24 cellular contexts compared by ENCODE assay signal in the genomic region with DNA sequence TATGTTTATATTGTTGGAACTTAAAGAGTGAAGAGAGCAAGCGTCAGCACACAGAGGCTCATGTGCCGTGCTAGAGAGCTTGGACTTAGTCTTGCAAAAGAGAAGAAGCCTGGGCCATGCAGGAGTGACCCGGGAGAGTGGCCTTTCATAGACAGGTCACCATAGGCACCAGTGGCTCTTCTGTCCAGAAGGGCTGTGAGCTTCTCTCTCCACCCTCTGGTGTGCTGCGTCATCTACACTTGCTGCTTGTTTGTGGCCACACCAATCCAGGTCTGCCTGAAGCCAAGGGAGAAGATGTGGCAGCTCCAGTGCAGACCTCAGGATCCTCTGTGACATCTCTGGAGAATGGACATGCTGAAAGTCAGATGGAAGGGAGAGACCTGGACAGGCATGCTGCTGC.
"Had no signal": no experiment of that assay in that cellular context is flagged by ENCODE, and none has a peak within 500 bp of the region (broad histone marks: within the 10 kb centered on the region; RNA-seq: fewer than 3 reads in every experiment).

No MANE protein-coding gene starts in this region.

- H3K4me3 ChIP-seq: breast epithelium, dorsolateral prefrontal cortex, lung, neural progenitor cell, smooth muscle cell, tibial nerve had no signal

- H3K4me1 ChIP-seq: breast epithelium, neural progenitor cell had no signal

- H3K4me1 Mint-ChIP-seq: activated naive CD4-positive, alpha-beta T cell treated with anti-CD3 and anti-CD28 coated beads, Interleukin-2, amount 50 U/mL, for 24 hours; natural killer cell had no signal

- ATAC-seq: effector memory CD8-positive, alpha-beta T cell had no signal

- H3K27ac Mint-ChIP-seq: activated naive CD4-positive, alpha-beta T cell treated with anti-CD3 and anti-CD28 coated beads, Interleukin-2, amount 50 U/mL, for 24 hours; effector memory CD8-positive, alpha-beta T cell; natural killer cell; neural progenitor cell had no signal

- H3K9me3 ChIP-seq: breast epithelium, tibial nerve had no signal

- H3K27me3 ChIP-seq: breast epithelium, neural progenitor cell, tibial nerve had no signal

- H3K27ac ChIP-seq: breast epithelium, dorsolateral prefrontal cortex, neural progenitor cell, tibial nerve, VCaP had no signal

- DNase-seq: activated CD4-positive, alpha-beta T cell treated with anti-CD3 and anti-CD28 coated beads for 4 hours; activated CD4-positive, alpha-beta T cell treated with anti-CD3 and anti-CD28 coated beads, Interleukin-2, amount 50 U/mL, for 4 hours; activated CD8-positive, alpha-beta memory T cell treated with anti-CD3 and anti-CD28 coated beads, Interleukin-2, amount 50 U/mL, for 4 hours; activated gamma-delta T cell; activated T-cell treated with anti-CD3 and anti-CD28 coated beads, Interleukin-2, amount 50 U/mL, for 1 hour; dorsolateral prefrontal cortex; effector memory CD8-positive, alpha-beta T cell; kidney glomerular epithelial cell; mesendoderm; natural killer cell; posterior cingulate gyrus; stimulated activated CD4-positive, alpha-beta T cell treated with anti-CD3 and anti-CD28 coated beads, Interleukin-1b, Interleukin-23, amount 100 ng/mL, for 48 hours; stimulated activated CD4-positive, alpha-beta T cell treated with anti-CD3 and anti-CD28 coated beads, Interleukin-4, amount 100 ng/mL, for 4 hours; stimulated activated CD8-positive, alpha-beta memory T cell treated with anti-CD3 and anti-CD28 coated beads, Interleukin-4, amount 100 ng/mL, for 48 hours; stimulated activated naive CD4-positive, alpha-beta T cell had no signal

- H3K4me3 Mint-ChIP-seq: activated naive CD4-positive, alpha-beta T cell treated with anti-CD3 and anti-CD28 coated beads, Interleukin-2, amount 50 U/mL, for 24 hours; effector memory CD8-positive, alpha-beta T cell; natural killer cell; neural progenitor cell had no signal

- FAIRE-seq: colon, endothelial cell of umbilical vein had no signal

- H3K9me3 Mint-ChIP-seq: activated naive CD4-positive, alpha-beta T cell treated with anti-CD3 and anti-CD28 coated beads, Interleukin-2, amount 50 U/mL, for 24 hours; effector memory CD8-positive, alpha-beta T cell; natural killer cell; neural progenitor cell had no signal

- H3K36me3 Mint-ChIP-seq: activated naive CD4-positive, alpha-beta T cell treated with anti-CD3 and anti-CD28 coated beads, Interleukin-2, amount 50 U/mL, for 24 hours; natural killer cell; neural progenitor cell had no signal

- H3K36me3 ChIP-seq: breast epithelium, neural progenitor cell, tibial nerve had no signal

- H3K9ac ChIP-seq: neural progenitor cell had no signal
